Comparison of ENCODE assay signal across 11 cellular contexts in the genomic region with DNA sequence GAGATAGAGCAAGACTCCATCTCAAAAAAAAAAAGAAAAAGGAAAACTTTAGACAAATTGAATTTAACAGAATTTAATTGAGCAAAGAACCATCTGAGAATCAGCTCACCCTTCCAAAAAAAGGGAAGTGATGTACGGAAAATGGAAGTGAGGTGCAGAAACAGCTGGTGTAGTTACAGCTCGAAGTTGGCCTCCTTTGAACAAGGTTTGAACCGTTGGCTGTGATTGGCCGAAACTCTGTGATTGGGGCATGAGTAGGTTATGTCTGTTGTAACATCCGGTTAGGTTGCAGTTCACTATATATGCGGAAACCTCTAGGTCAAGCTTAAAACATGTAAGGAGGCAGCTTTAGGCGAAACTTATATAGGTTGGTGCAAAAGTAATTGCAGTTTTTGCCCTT.
"Had no signal": no experiment of that assay in that cellular context is flagged by ENCODE, and none has a peak within 500 bp of the region (broad histone marks: within the 10 kb centered on the region; RNA-seq: fewer than 3 reads in every experiment).

No MANE protein-coding gene starts in this region.

- H3K9ac ChIP-seq: parathyroid adenoma had no signal

- H3K4me3 ChIP-seq: esophagus muscularis mucosa, lower lobe of right lung, tibial artery had no signal

- DNase-seq: activated CD4-positive, alpha-beta memory T cell treated with anti-CD3 and anti-CD28 coated beads, Interleukin-2, amount 10 ng/mL, durations not matched to agents 7 days and 5 days; activated naive CD8-positive, alpha-beta T cell treated with anti-CD3 and anti-CD28 coated beads, Interleukin-2, amount 10 ng/mL, durations not matched to agents 7 days and 5 days; aorta; glutamatergic neuron; lower lobe of right lung; midbrain; tibial artery had no signal

- H3K36me3 ChIP-seq: lower lobe of right lung, tibial artery had no signal

- H3K27me3 ChIP-seq: esophagus muscularis mucosa, tibial artery had no signal

- H3K27ac Mint-ChIP-seq: activated CD4-positive, alpha-beta memory T cell treated with anti-CD3 and anti-CD28 coated beads, Interleukin-2, amount 10 ng/mL, durations not matched to agents 7 days and 5 days; activated naive CD8-positive, alpha-beta T cell treated with anti-CD3 and anti-CD28 coated beads, Interleukin-2, amount 10 ng/mL, durations not matched to agents 7 days and 5 days had no signal

- H2AFZ ChIP-seq: parathyroid adenoma had no signal

- H3K9me3 ChIP-seq: esophagus muscularis mucosa, lower lobe of right lung, tibial artery had no signal

- H3K79me2 ChIP-seq: parathyroid adenoma had no signal

- H3K9me3 Mint-ChIP-seq: activated CD4-positive, alpha-beta memory T cell treated with anti-CD3 and anti-CD28 coated beads, Interleukin-2, amount 10 ng/mL, durations not matched to agents 7 days and 5 days; activated naive CD8-positive, alpha-beta T cell treated with anti-CD3 and anti-CD28 coated beads, Interleukin-2, amount 10 ng/mL, durations not matched to agents 7 days and 5 days had no signal

- H3K4me3 Mint-ChIP-seq: activated CD4-positive, alpha-beta memory T cell treated with anti-CD3 and anti-CD28 coated beads, Interleukin-2, amount 10 ng/mL, durations not matched to agents 7 days and 5 days; activated naive CD8-positive, alpha-beta T cell treated with anti-CD3 and anti-CD28 coated beads, Interleukin-2, amount 10 ng/mL, durations not matched to agents 7 days and 5 days had no signal

- FAIRE-seq: bronchial epithelial cell had no signal

- H3K27ac ChIP-seq: esophagus muscularis mucosa, lower lobe of right lung, parathyroid adenoma, tibial artery, VCaP had no signal

- H3K4me1 ChIP-seq: parathyroid adenoma, tibial artery had no signal
